ENCODE assay signal across 8 cellular contexts in the genomic region with DNA sequence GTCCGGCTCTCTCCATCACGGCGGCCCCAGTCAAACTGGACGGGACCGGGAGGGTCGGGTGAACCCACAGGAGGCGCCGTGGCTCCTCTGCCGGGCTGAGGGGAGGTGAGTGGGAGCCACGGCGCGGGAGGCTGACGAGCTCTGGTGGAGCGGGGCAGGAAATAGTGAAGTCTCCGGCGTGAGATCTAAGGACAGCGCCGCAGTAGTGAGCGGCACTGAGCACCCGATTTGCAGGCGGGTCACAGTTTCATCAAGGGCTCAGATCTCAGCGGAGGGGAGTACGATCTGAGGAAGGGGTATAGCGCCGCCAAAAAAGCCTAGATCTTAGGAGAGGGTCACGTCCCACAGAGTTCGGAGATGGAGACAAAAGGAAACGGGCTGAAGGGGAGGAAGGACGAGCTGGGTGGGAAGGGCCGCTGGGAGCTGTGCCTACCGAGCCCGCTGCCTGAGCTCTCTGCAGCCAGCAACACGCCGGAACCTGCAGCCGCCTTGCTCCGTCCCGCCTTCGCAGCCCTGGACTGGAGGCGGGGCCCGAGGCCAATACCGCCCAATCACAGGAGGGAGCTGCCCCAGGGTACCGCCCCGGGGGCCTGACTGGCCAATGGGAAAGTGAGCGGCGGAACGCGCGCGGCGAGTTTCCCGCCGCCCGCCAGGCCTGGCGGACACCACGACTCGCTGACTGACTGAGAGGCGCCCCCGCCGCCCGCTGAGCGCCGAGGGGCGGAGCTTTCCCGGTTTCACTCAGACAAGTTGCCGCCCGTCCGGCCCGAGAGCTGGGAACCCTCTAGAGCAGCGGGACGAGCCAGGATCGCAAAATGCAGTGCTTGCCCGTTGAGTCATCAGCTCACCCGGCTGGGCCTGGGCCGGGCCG. TPM values are rescaled to one million over a fixed set of nuclear protein-coding genes. Genes with fewer than 3 reads are reported as not detected.
DNase-seq lines count a peak whose midpoint lies in the region; ATAC-seq and TF ChIP-seq lines count a peak whose summit lies in the region.

No MANE protein-coding gene starts in this region.

- peak overlapping the region; percentile 86 for H3K27ac ChIP-seq in angular gyrus (ENCODE audit: low read depth, low read length)
- H3K27ac ChIP-seq in prostate gland: peak overlapping the region; percentile 99
- peak overlapping the region; percentile 87 for H3K27ac ChIP-seq in urinary bladder (ENCODE audit: low read depth)

- H3K36me3 ChIP-seq in prostate gland (no peaks in the 10 kb centered on the region), urinary bladder (ENCODE audit: insufficient read depth) (no peaks in the 10 kb centered on the region)

- peak in 2 of 4 experiments; percentile 44 to 52 for TF ChIP-seq CTCF in prostate gland (IDR thresholded peaks at IDR 0.05)

- peaks cover 23% of the 10 kb centered on the region for H3K4me1 Mint-ChIP-seq in T-helper 17 cell

- peak overlapping the region; percentile 93 for H3K27ac Mint-ChIP-seq in T-helper 17 cell

- peak; percentile 95 for TF ChIP-seq POLR2A in prostate gland (IDR thresholded peaks at IDR 0.05)

- H3K4me1 ChIP-seq in prostate gland (replicated peaks) (peaks cover 7% of the 10 kb centered on the region), urinary bladder (ENCODE audit: insufficient read depth) (no peaks in the 10 kb centered on the region)

- H3K4me3 ChIP-seq in prostate gland (peak overlapping the region; percentile 39 to 59), urinary bladder (ENCODE audit: low read depth, low read length) (peak overlapping the region; percentile 37)

- WGBS in prostate gland: under 1% methylated on average over 44 of the region's 75 CpGs
- under 1% methylated on average over 75 of the region's 75 CpGs for WGBS in urinary bladder

- DNase-seq in NCI-H1694 treated with DMSO at 0.1 percent for 48 hours (lab: John Stamatoyannopoulos, UW) (peak; percentile 92), T-helper 17 cell (peak; percentile 92 to 94 (median 93)), left ventricle myocardium superior (peak; percentile 99), prostate gland (ENCODE audit: low spot score) (peak; percentile 97)

- H3K27me3 Mint-ChIP-seq in T-helper 17 cell: no peaks in the 10 kb centered on the region

- intact Hi-C loops in left ventricle myocardium superior (cut with micrococcal nuclease): no loop called here
- intact Hi-C loops in prostate gland (cut with DNase I): loop anchor here (10.0 kb wide), 1 partner anchor 170 kb away; a partner anchor contains a TSS

- ATAC-seq in GM18499 (IDR thresholded peaks at IDR 0.05; ENCODE audit: insufficient read depth, unreplicated experiment): peak; percentile 56
- ATAC-seq in HG02938 (IDR thresholded peaks at IDR 0.05; ENCODE audit: unreplicated experiment): peak; percentile 90
- peak; percentile 96 for ATAC-seq in T-helper 17 cell
- peak; percentile 98 for ATAC-seq in left ventricle myocardium superior

- peak overlapping the region; percentile 97 for H3K4me3 Mint-ChIP-seq in T-helper 17 cell

- H3K36me3 Mint-ChIP-seq in T-helper 17 cell (ENCODE audit: low read depth): no peaks in the 10 kb centered on the region

- no peaks in the 10 kb centered on the region for H3K27me3 ChIP-seq in prostate gland (replicated peaks; ENCODE audit: insufficient read depth)

- H3K9me3 ChIP-seq in T-helper 17 cell (ENCODE audit: control insufficient read depth, low read length, poor library complexity, severe bottlenecking): no peaks in the 10 kb centered on the region
- H3K9me3 ChIP-seq in prostate gland: no peaks in the 10 kb centered on the region

RNA-seq across cellular contexts. Expression of a gene that starts 1.9 kb away (rescaled TPM):
- 1 to 10 TPM; 1.3 TPM for total RNA-seq in T-helper 17 cell
- not detected for total RNA-seq in left ventricle myocardium superior
- 10 to 100 TPM; 39.2 to 80.7 TPM for total RNA-seq in prostate gland
- total RNA-seq in urinary bladder: 8.6 TPM
- 23.5 TPM for polyA plus RNA-seq in urinary bladder

RNA-seq across cellular contexts. Expression of a gene that starts 25.2 kb away (rescaled TPM):
- total RNA-seq in T-helper 17 cell (10 to 100 TPM; 29.1 to 41.9 TPM), left ventricle myocardium superior (16.4 TPM), prostate gland (10 to 100 TPM; 15.7 to 26.0 TPM), urinary bladder (11.4 TPM)
- polyA plus RNA-seq in urinary bladder: 16.6 TPM

RNA-seq across cellular contexts. Expression of a gene that starts 35.4 kb away (rescaled TPM):
- total RNA-seq in T-helper 17 cell: 10 to 100 TPM; 26.4 to 43.2 TPM
- total RNA-seq in left ventricle myocardium superior: 10.2 TPM
- 10 to 100 TPM in 1 of 2 donors, 1 to 10 TPM in 1; 9.2 to 28.2 TPM for total RNA-seq in prostate gland
- total RNA-seq in urinary bladder: 6.4 TPM
- 11.2 TPM for polyA plus RNA-seq in urinary bladder

RNA-seq across cellular contexts. Expression of a gene that starts 38.4 kb away (rescaled TPM):
- total RNA-seq in T-helper 17 cell (10 to 100 TPM; 70.2 to 71.2 TPM), left ventricle myocardium superior (18.1 TPM), prostate gland (10 to 100 TPM; 20.0 to 30.7 TPM), urinary bladder (9.2 TPM)
- 18.8 TPM for polyA plus RNA-seq in urinary bladder

RNA-seq across cellular contexts. Expression of a gene that starts 48.9 kb away (rescaled TPM):
- total RNA-seq in T-helper 17 cell: not detected
- total RNA-seq in left ventricle myocardium superior: 5.3 TPM
- not detected for total RNA-seq in prostate gland
- total RNA-seq in urinary bladder: not detected
- not detected for polyA plus RNA-seq in urinary bladder

Comparison
In these comparisons a context has a peak if more than half of its experiments do, and no peak if none do; other contexts are left out.
1. Peak in every context shown above with its lines: DNase-seq, ATAC-seq, H3K4me3 ChIP-seq and H3K27ac ChIP-seq.